ENCODE assay signal across 13 cellular contexts in genomic region chr1:12540580-12541273, GRCh38.
DNase-seq lines count a peak whose midpoint lies in the region; ATAC-seq, FAIRE-seq and TF ChIP-seq lines count a peak whose summit lies in the region.
"Had no signal": no experiment of that assay in that cellular context is flagged by ENCODE, and none has a peak within 500 bp of the region (broad histone marks: within the 10 kb centered on the region; RNA-seq: fewer than 3 reads in every experiment).

No MANE protein-coding gene starts in this region.

- POLR2A ChIA-PET in HEK293T (lab: Yijun Ruan, JAX): interaction anchor here (0.6 to 2.8 kb wide), 4 partner anchors 12 to 102 kb away, joined by 3 to 12 read pairs (median 4); partner anchors contain the start of gene DHRS3
- POLR2A ChIA-PET in H1 (lab: Charles Lee; ENCODE audit: partially characterized antibody): interaction anchor here (0.8 to 2.1 kb wide), 7 partner anchors 10 to 79 kb away, joined by 3 to 9 read pairs (median 3); partner anchors contain the start of gene DHRS3

- no peak overlapping the region for H3K14ac ChIP-seq in H1 (ENCODE audit: insufficient read length)

- H3K56ac ChIP-seq in H1 (replicated peaks; ENCODE audit: insufficient read length, low read depth, low read length): no peak overlapping the region

- H3K27ac Mint-ChIP-seq in activated naive CD8-positive, alpha-beta T cell treated with anti-CD3 and anti-CD28 coated beads for 36 hours: no peak overlapping the region
- H3K27ac Mint-ChIP-seq: natural killer cell had no signal

- no peak overlapping the region for H2BK20ac ChIP-seq in H1 (ENCODE audit: low read length)

- 64% methylated on average over 17 of the region's 17 CpGs; no CpG with 5 or more reads in 1 of the 2 experiments for WGBS in H1 (ENCODE audit: extremely low coverage in 1 of 2, insufficient coverage in 1 of 2, insufficient read length in 1 of 2, insufficient replicate concordance in 2 of 2, low coverage in 1 of 2, low lambda C conversion rate in 2 of 2, missing lambda C conversion rate in 1 of 2), 2 experiments
- whole genome bisulfite sequencing in lung, 2 donors: 79 to 87% methylated on average over 16 to 17 of the region's 17 CpGs

- TF ChIP-seq EP300 in H1 (IDR thresholded peaks at IDR 0.05; ENCODE audit: borderline replicate concordance in 1 of 2, low read depth in 2 of 2, low read length in 2 of 2): no peak

- H3K4me3 ChIP-seq in H1 (ENCODE audit: extremely low read depth in 1 of 4, insufficient read depth in 2 of 4, low read depth in 3 of 4, low read length in 4 of 4) (peak overlapping the region in 3 of 4 experiments; percentile 25 to 50 (median 38); a peak in 4 of 8 replicates), lung (no peak overlapping the region), skeletal muscle tissue (ENCODE audit: low read length in 3 of 3) (peak overlapping the region in 2 of 3 donors; percentile 23 to 60)

- CTCF ChIA-PET in HEK293T (lab: Yijun Ruan, JAX) (interaction anchor here (1.4 kb wide), 1 partner anchor 9 kb away, joined by 3 read pairs; no protein-coding TSS in a partner anchor), H1 (lab: Charles Lee; ENCODE audit: partially characterized antibody) (interaction anchor here (0.7 to 1.6 kb wide), 8 partner anchors 23 to 265 kb away, joined by 3 to 5 read pairs (median 3); no protein-coding TSS in a partner anchor)

- H3K4me1 ChIP-seq in H1 (replicated peaks in 1 of 4; ENCODE audit: control insufficient read depth in 3 of 4, insufficient read depth in 4 of 4, low read length in 3 of 4) (peaks cover 0 to 18% (median 10%) of the 10 kb centered on the region in 4 experiments; a peak in 6 of 7 replicates), lung (ENCODE audit: control insufficient read depth in 2 of 2, insufficient read depth in 2 of 2, low read length in 2 of 2) (peaks cover 0 to 3% of the 10 kb centered on the region in 2 donors), skeletal muscle tissue (ENCODE audit: control insufficient read depth in 3 of 3, insufficient read depth in 3 of 3, low read length in 3 of 3) (peaks cover 23 to 31% (median 28%) of the 10 kb centered on the region in 3 donors)

- no peak overlapping the region for H2AK5ac ChIP-seq in H1 (ENCODE audit: low read depth, low read length)

- H3K9me3 ChIP-seq in H1 (ENCODE audit: insufficient read depth in 2 of 2, low read depth in 1 of 2, low read length in 1 of 2) (no peaks in the 10 kb centered on the region), lung (ENCODE audit: control insufficient read depth in 2 of 2, insufficient read depth in 1 of 2, low read length in 1 of 2) (no peaks in the 10 kb centered on the region), skeletal muscle tissue (ENCODE audit: control insufficient read depth in 3 of 3, low read length in 3 of 3) (peaks cover 0 to 6% (median 0%) of the 10 kb centered on the region in 3 donors)

- H3K36me3 ChIP-seq in H1 (ENCODE audit: control insufficient read depth in 2 of 4, insufficient read depth in 4 of 4, low read length in 3 of 4) (no peaks in the 10 kb centered on the region), lung (ENCODE audit: control insufficient read depth in 2 of 2, insufficient read depth in 2 of 2, low read length in 2 of 2) (no peaks in the 10 kb centered on the region), skeletal muscle tissue (ENCODE audit: control insufficient read depth in 3 of 3, insufficient read depth in 3 of 3, low read length in 3 of 3) (no peaks in the 10 kb centered on the region)

- peaks cover 14% of the 10 kb centered on the region for H3K9me3 Mint-ChIP-seq in activated naive CD8-positive, alpha-beta T cell treated with anti-CD3 and anti-CD28 coated beads for 36 hours
- H3K9me3 Mint-ChIP-seq: natural killer cell had no signal

- peaks cover 18% of the 10 kb centered on the region for H3K36me3 Mint-ChIP-seq in activated naive CD8-positive, alpha-beta T cell treated with anti-CD3 and anti-CD28 coated beads for 36 hours

- no peak for FAIRE-seq in H1 (lab: Jason Lieb, UNC)
- FAIRE-seq: endometrium, TTC549 had no signal

- peak overlapping the region; percentile 43 to 63; a peak in 3 of 4 replicates for H3K4me2 ChIP-seq in H1 (ENCODE audit: insufficient read depth in 1 of 2, low read depth in 2 of 2, low read length in 2 of 2)

- H4K20me1 ChIP-seq in H1 (replicated peaks in 1 of 2; ENCODE audit: control insufficient read depth in 1 of 2, insufficient read depth in 2 of 2, low read length in 2 of 2): no peaks in the 10 kb centered on the region

- no peak overlapping the region; the same call in 1 of the 2 replicates for H2BK15ac ChIP-seq in H1 (ENCODE audit: low read length)

- H2BK12ac ChIP-seq in H1 (ENCODE audit: low read depth, low read length): peak overlapping the region; percentile 87; the same call in 1 of the 2 replicates

- H3K4me1 Mint-ChIP-seq in activated naive CD8-positive, alpha-beta T cell treated with anti-CD3 and anti-CD28 coated beads for 36 hours: peaks cover 12% of the 10 kb centered on the region

- no peaks in the 10 kb centered on the region for H3K79me2 ChIP-seq in H1 (ENCODE audit: control insufficient read depth in 1 of 2, insufficient read depth in 2 of 2, low read length in 2 of 2)

- H3K23me2 ChIP-seq in H1 (ENCODE audit: low read depth, low read length): peaks cover 4% of the 10 kb centered on the region; the same call in 1 of the 2 replicates

- TF ChIP-seq RAD21 in H1 (IDR thresholded peaks at IDR 0.05 in 1 of 2, conservative IDR thresholded peaks at IDR 0.05 in 1 of 2; ENCODE audit: low read depth in 2 of 2, low read length in 2 of 2): no peak

- H3K4ac ChIP-seq in H1 (replicated peaks; ENCODE audit: insufficient read length, low read depth, low read length): no peak overlapping the region

- H3K27ac ChIP-seq in H1 (ENCODE audit: low read depth, low read length) (no peak overlapping the region), lung (ENCODE audit: low read depth in 1 of 2, low read length in 1 of 2) (peak overlapping the region in 1 of 2 donors; percentile 20), skeletal muscle tissue (ENCODE audit: low read depth, low read length) (peak overlapping the region; percentile 73)
- H3K27ac ChIP-seq: HL-60 had no signal

- H3K23ac ChIP-seq in H1 (ENCODE audit: insufficient read length): no peak overlapping the region

- DNase-seq in HEK293T (ENCODE audit: extremely low spot score) (no peak), H1 (ENCODE audit: low read depth in 1 of 2, low spot score in 2 of 2) (no peak), lung (ENCODE audit: low spot score) (peak; percentile 25)
- DNase-seq in activated naive CD8-positive, alpha-beta T cell treated with anti-CD3 and anti-CD28 coated beads for 36 hours: no peak
- DNase-seq: natural killer cell, NCI-H345 had no signal

- no peak overlapping the region for H2AFZ ChIP-seq in H1 (ENCODE audit: low read length)

- H3K9ac ChIP-seq in H1 (replicated peaks in 1 of 4; ENCODE audit: extremely low read depth in 1 of 4, low read depth in 3 of 4, low read length in 3 of 4): no peak overlapping the region
- peak overlapping the region; percentile 57 to 72 (median 69) for H3K9ac ChIP-seq in skeletal muscle tissue (ENCODE audit: low read depth in 1 of 3, low read length in 3 of 3)

- H2BK5ac ChIP-seq in H1 (ENCODE audit: low read depth, low read length): peak overlapping the region; percentile 54; the same call in 1 of the 2 replicates

- H4K8ac ChIP-seq in H1 (ENCODE audit: extremely low read depth, insufficient read depth, low read length): peak overlapping the region; percentile 79

- H4K5ac ChIP-seq in H1 (ENCODE audit: insufficient read length, low read depth, low read length): no peak overlapping the region

- H4K91ac ChIP-seq in H1 (replicated peaks; ENCODE audit: insufficient read length, low read length): no peak overlapping the region

- H3K27me3 ChIP-seq in H1 (replicated peaks in 1 of 4; ENCODE audit: control insufficient read depth in 3 of 4, extremely low read depth in 1 of 4, insufficient read depth in 3 of 4, low read length in 3 of 4) (peaks cover 0 to 5% (median 0%) of the 10 kb centered on the region in 4 experiments; a peak in 1 of 7 replicates), lung (ENCODE audit: control insufficient read depth, insufficient read depth) (no peaks in the 10 kb centered on the region), skeletal muscle tissue (ENCODE audit: control insufficient read depth in 3 of 3, insufficient read depth in 3 of 3, low read length in 3 of 3) (no peaks in the 10 kb centered on the region)

- no peak for TF ChIP-seq CTCF in H1 (IDR thresholded peaks at IDR 0.05; ENCODE audit: control extremely low read depth in 1 of 3, insufficient read depth in 1 of 3, low read depth in 1 of 3, low read length in 3 of 3)
- TF ChIP-seq CTCF in lung (IDR thresholded peaks at IDR 0.05; ENCODE audit: control extremely low read depth, extremely low read depth): no peak

- H3K27me3 Mint-ChIP-seq in activated naive CD8-positive, alpha-beta T cell treated with anti-CD3 and anti-CD28 coated beads for 36 hours: no peaks in the 10 kb centered on the region

- H2BK120ac ChIP-seq in H1 (replicated peaks; ENCODE audit: low read depth, low read length): peak overlapping the region; percentile 7

- no peak for TF ChIP-seq POLR2A in H1 (IDR thresholded peaks at IDR 0.05; ENCODE audit: control extremely low read depth in 1 of 2, low read depth in 2 of 2, low read length in 2 of 2)

- H3K4me3 Mint-ChIP-seq in activated naive CD8-positive, alpha-beta T cell treated with anti-CD3 and anti-CD28 coated beads for 36 hours: no peak overlapping the region
- H3K4me3 Mint-ChIP-seq: natural killer cell had no signal

- H3K18ac ChIP-seq in H1 (ENCODE audit: extremely low read depth, low read length): no peak overlapping the region; the same call in 1 of the 2 replicates

- H3K79me1 ChIP-seq in H1 (ENCODE audit: low read depth, low read length): no peaks in the 10 kb centered on the region

- no peak for ATAC-seq in lung (ENCODE audit: insufficient read depth, low FRiP score)
- ATAC-seq in GM19035 (IDR thresholded peaks at IDR 0.05; ENCODE audit: unreplicated experiment): no peak
- no peak for ATAC-seq in GM19324 (IDR thresholded peaks at IDR 0.05; ENCODE audit: low FRiP score, unreplicated experiment)
- ATAC-seq in HG03378 (IDR thresholded peaks at IDR 0.05; ENCODE audit: unreplicated experiment): no peak
- ATAC-seq: natural killer cell had no signal

TF ChIP-seq in HEK293T, 16 proteins besides CTCF, POLR2A, EP300 and RAD21:
- TF ChIP-seq ELF4 (IDR thresholded peaks at IDR 0.05) (no peak), SUZ12 (IDR thresholded peaks at IDR 0.05) (no peak), CTBP1 (IDR thresholded peaks at IDR 0.05; ENCODE audit: borderline replicate concordance) (no peak), HDGF (IDR thresholded peaks at IDR 0.05; ENCODE audit: borderline replicate concordance) (0 out of 2 replicates have a peak, but pooled peaks have one; percentile 38)

TF ChIP-seq in H1, 55 proteins besides CTCF, POLR2A, EP300 and RAD21 (continues in another document):
- TF ChIP-seq BCL11A (IDR thresholded peaks at IDR 0.05; ENCODE audit: low read depth in 2 of 2, low read length in 2 of 2) (no peak), RBBP5 (IDR thresholded peaks at IDR 0.05; ENCODE audit: borderline replicate concordance, low read depth, low read length) (0 out of 2 replicates have a peak, but pooled peaks have one; percentile 7), RXRA (IDR thresholded peaks at IDR 0.05; ENCODE audit: insufficient read depth, low read depth, low read length) (no peak), KDM1A (IDR thresholded peaks at IDR 0.05; ENCODE audit: borderline replicate concordance, low read length) (peak; percentile 98), TEAD4 (IDR thresholded peaks at IDR 0.05; ENCODE audit: low read depth, low read length) (no peak)

Comparison
In these comparisons a context has a peak if more than half of its experiments do, and no peak if none do; other contexts are left out.
1. H3K9ac ChIP-seq: peak in skeletal muscle tissue (3 of 3); none in H1 (0 of 4).